ENCODE assay signal across 22 cellular contexts in the genomic region with DNA sequence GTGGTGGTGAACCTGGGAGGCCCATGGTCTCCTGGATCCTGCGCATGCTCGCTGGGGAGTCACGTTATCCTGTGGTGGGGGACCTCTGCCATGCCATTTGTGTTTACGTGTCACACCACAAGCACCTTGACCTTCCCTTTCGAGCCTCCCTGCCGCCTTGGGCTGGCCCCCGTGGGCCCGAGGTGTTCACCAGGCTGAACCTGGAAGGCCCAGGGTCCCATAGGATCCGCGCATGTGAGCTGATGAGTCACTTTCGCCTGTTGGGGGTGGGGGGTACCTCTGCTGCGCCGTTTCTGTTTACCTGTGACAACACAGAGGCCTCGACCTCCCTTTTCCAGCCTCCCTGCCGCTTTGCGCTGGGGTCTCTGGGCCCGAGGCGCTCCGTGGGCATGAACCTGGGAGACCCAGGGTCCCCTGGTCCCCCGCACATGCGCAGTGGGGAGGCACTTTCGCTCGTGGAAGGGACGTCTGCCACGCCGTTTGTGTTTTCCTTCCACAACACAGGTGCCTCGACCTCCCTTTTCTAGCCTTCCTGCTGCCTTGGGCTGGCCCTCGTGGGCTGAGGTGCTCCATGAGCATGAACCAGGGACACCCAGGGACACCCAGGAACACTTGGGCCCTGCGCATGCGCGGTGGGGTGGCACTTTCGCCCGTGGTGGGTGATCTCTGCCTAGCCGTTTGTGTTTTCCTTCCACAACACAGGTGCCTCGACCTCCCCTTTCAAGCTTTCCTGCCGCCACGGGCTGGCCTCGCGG.
"Had no signal": no experiment of that assay in that cellular context is flagged by ENCODE, and none has a peak within 500 bp of the region (broad histone marks: within the 10 kb centered on the region; RNA-seq: fewer than 3 reads in every experiment).

No MANE protein-coding gene starts in this region.

- H3K27ac Mint-ChIP-seq: naive B cell; nephron; progenitor cell of endocrine pancreas; stimulated activated effector memory CD8-positive, alpha-beta T cell treated with anti-CD3 and anti-CD28 coated beads, Interleukin-12 subunit alpha, Interleukin-12 subunit beta, amount 100 ng/mL, for 72 hours had no signal

- H3K9me3 ChIP-seq: pancreas had no signal

- H3K36me3 ChIP-seq: pancreas, tibial artery, upper lobe of left lung had no signal

- ATAC-seq: left colon; left ventricle myocardium superior; pancreas; right cardiac atrium; stimulated activated effector memory CD8-positive, alpha-beta T cell treated with anti-CD3 and anti-CD28 coated beads, Interleukin-12 subunit alpha, Interleukin-12 subunit beta, amount 100 ng/mL, for 72 hours; stimulated activated naive CD8-positive, alpha-beta T cell treated with anti-CD3 and anti-CD28 coated beads, Interleukin-15, Interleukin-2, amounts not matched to agents 100 U/mL and 50 U/mL, for 24 hours had no signal

- H2AFZ ChIP-seq: hepatocyte had no signal

- FAIRE-seq: pancreas had no signal

- H3K27ac ChIP-seq: dorsolateral prefrontal cortex, hepatocyte, pancreas, tibial artery, upper lobe of left lung had no signal

- H3K4me3 Mint-ChIP-seq: naive B cell; nephron; stimulated activated effector memory CD8-positive, alpha-beta T cell treated with anti-CD3 and anti-CD28 coated beads, Interleukin-12 subunit alpha, Interleukin-12 subunit beta, amount 100 ng/mL, for 72 hours had no signal

- H3K79me2 ChIP-seq: hepatocyte had no signal

- H3K27me3 Mint-ChIP-seq: naive B cell, progenitor cell of endocrine pancreas had no signal

- H3K4me1 Mint-ChIP-seq: naive B cell; nephron; stimulated activated effector memory CD8-positive, alpha-beta T cell treated with anti-CD3 and anti-CD28 coated beads, Interleukin-12 subunit alpha, Interleukin-12 subunit beta, amount 100 ng/mL, for 72 hours had no signal

- H3K4me3 ChIP-seq: dorsolateral prefrontal cortex, hepatocyte, lung, pancreas, tibial artery, upper lobe of left lung had no signal

- H3K27me3 ChIP-seq: hepatocyte, pancreas, upper lobe of left lung had no signal

- H3K9me3 Mint-ChIP-seq: nephron; stimulated activated effector memory CD8-positive, alpha-beta T cell treated with anti-CD3 and anti-CD28 coated beads, Interleukin-12 subunit alpha, Interleukin-12 subunit beta, amount 100 ng/mL, for 72 hours had no signal

- H3K4me1 ChIP-seq: pancreas, tibial artery, upper lobe of left lung had no signal

- H3K4me2 ChIP-seq: hepatocyte had no signal

- H3K36me3 Mint-ChIP-seq: stimulated activated effector memory CD8-positive, alpha-beta T cell treated with anti-CD3 and anti-CD28 coated beads, Interleukin-12 subunit alpha, Interleukin-12 subunit beta, amount 100 ng/mL, for 72 hours had no signal

- DNase-seq: cortex of kidney; dorsolateral prefrontal cortex; effector CD8-positive, alpha-beta T cell; foreskin melanocyte; head of caudate nucleus; left colon; left ventricle myocardium superior; mesenchymal stem cell; naive B cell; occipital lobe; pancreas; right cardiac atrium; stimulated activated CD4-positive, alpha-beta T cell treated with anti-CD3 and anti-CD28 coated beads, Interleukin-4, amount 100 ng/mL, for 1 hour; stimulated activated CD8-positive, alpha-beta memory T cell treated with anti-CD3 and anti-CD28 coated beads, Interleukin-4, amount 100 ng/mL, for 48 hours; stimulated activated naive CD8-positive, alpha-beta T cell treated with anti-CD3 and anti-CD28 coated beads, Interleukin-15, Interleukin-2, amounts not matched to agents 100 U/mL and 50 U/mL, for 24 hours; tibial artery; upper lobe of left lung had no signal
